ENCODE assay signal across 20 cellular contexts in genomic region chr13:105334211-105334610, GRCh38.
A peak's percentile ranks its signal among the peaks of the same experiment; 100 is the strongest.
DNase-seq lines count a peak whose midpoint lies in the region; ATAC-seq and TF ChIP-seq lines count a peak whose summit lies in the region.
"Had no signal": no experiment of that assay in that cellular context is flagged by ENCODE, and none has a peak within 500 bp of the region (broad histone marks: within the 10 kb centered on the region; RNA-seq: fewer than 3 reads in every experiment).

No MANE protein-coding gene starts in this region.

- H3K4me2 ChIP-seq in PC-9: no peak overlapping the region

- DNase-seq in AG04449 (ENCODE audit: low read depth, low spot score) (peak; percentile 49), PC-9 (no peak), fibroblast of peridontal ligament (ENCODE audit: extremely low read depth) (peak; percentile 83), non-pigmented ciliary epithelial cell (ENCODE audit: low read depth) (peak; percentile 62), inferior parietal cortex (ENCODE audit: extremely low spot score) (no peak), iPS-NIHi11 (ENCODE audit: low spot score) (no peak), GM13977 (ENCODE audit: low spot score) (no peak)
- DNase-seq: activated CD8-positive, alpha-beta T cell treated with anti-CD3 and anti-CD28 coated beads, Interleukin-2, amount 10 ng/mL, durations not matched to agents 7 days and 5 days; adrenal gland; GOT3; hippocampal formation; left ventricle myocardium inferior; NCI-H1436 treated with DMSO at 0.1 percent for 48 hours; NCI-H226; stimulated activated CD4-positive, alpha-beta T cell treated with anti-CD3 and anti-CD28 coated beads, Interleukin-12 subunit alpha, Interleukin-12 subunit beta, amount 100 ng/mL, for 4 hours; T-helper 1 cell; upper lobe of right lung had no signal

- no TSS peak for BruUV-seq in PC-9 (replicated peaks; lab: Mats Ljungman, UMichigan)

- H3K36me3 ChIP-seq in PC-9 (ENCODE audit: low read depth): no peaks in the 10 kb centered on the region
- H3K36me3 ChIP-seq: adrenal gland, left ventricle myocardium inferior, upper lobe of right lung had no signal

- no peak for ATAC-seq in HG02798 (IDR thresholded peaks at IDR 0.05; ENCODE audit: poor library complexity, unreplicated experiment)
- ATAC-seq: activated CD8-positive, alpha-beta T cell treated with anti-CD3 and anti-CD28 coated beads, Interleukin-2, amount 10 ng/mL, durations not matched to agents 7 days and 5 days; Right ventricle myocardium inferior; stimulated activated memory B cell treated with anti-CD40 and anti-IgM and Interleukin-4, amounts not matched to agents 10 μg/mL and 1 μg/mL and 100 μg/mL, for 72 hours; upper lobe of right lung had no signal

- H3K9me3 ChIP-seq in PC-9 (ENCODE audit: insufficient read depth, low read depth): 0 out of 2 replicates have a peak, but pooled peaks cover 7% of the 10 kb centered on the region
- H3K9me3 ChIP-seq: adrenal gland, upper lobe of right lung had no signal

- in situ Hi-C loops in GM13977 (cut with MboI; ENCODE audit: low pct_unique_long_range_greater_than_20kb, low sequenced_read_pairs, unreplicated experiment): no loop called here

- H3K4me3 ChIP-seq in AG04449 (ENCODE audit: low read depth, low read length) (no peak overlapping the region), PC-9 (no peak overlapping the region)
- H3K4me3 ChIP-seq: adrenal gland, left ventricle myocardium inferior, upper lobe of right lung had no signal

- H3F3A ChIP-seq in PC-9 (ENCODE audit: insufficient read depth, low read depth): no peaks in the 10 kb centered on the region

- H3K79me2 ChIP-seq in PC-9 (ENCODE audit: low read depth): no peaks in the 10 kb centered on the region

- CTCF ChIA-PET in AG04449 (lab: Yijun Ruan, JAX): interaction anchor here (1.0 to 1.2 kb wide), 3 partner anchors 10 to 561 kb away, joined by 3 read pairs; no protein-coding TSS in a partner anchor
- CTCF ChIA-PET in PC-9 (lab: Charles Lee): no interaction called here

- POLR2A ChIA-PET in AG04449 (lab: Yijun Ruan, JAX) (interaction anchor here (0.9 kb wide), 1 partner anchor 1174 kb away, joined by 3 read pairs; no protein-coding TSS in a partner anchor), PC-9 (lab: Charles Lee; ENCODE audit: unreplicated experiment) (no interaction called here)

- H3K9me2 ChIP-seq in PC-9 (ENCODE audit: insufficient read depth): no peaks in the 10 kb centered on the region

- H2AFZ ChIP-seq in PC-9: 0 out of 2 replicates have a peak overlapping the region, but pooled peaks have one; percentile 44

- H3K27me3 ChIP-seq in PC-9 (ENCODE audit: insufficient read depth, low read depth): no peaks in the 10 kb centered on the region
- H3K27me3 ChIP-seq: adrenal gland, upper lobe of right lung had no signal

- no peaks in the 10 kb centered on the region for H4K20me1 ChIP-seq in PC-9 (ENCODE audit: insufficient read depth)

- H3K27ac ChIP-seq in PC-9: no peak overlapping the region
- H3K27ac ChIP-seq: adrenal gland, left ventricle myocardium inferior, upper lobe of right lung had no signal

- no peaks in the 10 kb centered on the region for H3K4me1 ChIP-seq in PC-9 (replicated peaks; ENCODE audit: insufficient read depth)
- H3K4me1 ChIP-seq: adrenal gland, upper lobe of right lung had no signal

- intact Hi-C loops in PC-9 (cut with micrococcal nuclease; ENCODE audit: unreplicated experiment): no loop called here

- no peak for TF ChIP-seq CTCF in AG04449 (IDR thresholded peaks at IDR 0.05; ENCODE audit: insufficient read depth, low read length, missing control alignments)
- no peak for TF ChIP-seq CTCF in PC-9 (conservative IDR thresholded peaks at IDR 0.05)
- TF ChIP-seq CTCF in GM13977 (IDR thresholded peaks at IDR 0.05; ENCODE audit: extremely low read depth, insufficient read depth, missing control alignments): no peak

Comparison
In these comparisons a context has a peak if more than half of its experiments do, and no peak if none do; other contexts are left out.
1. DNase-seq: peak in AG04449 (single experiment), fibroblast of peridontal ligament (single experiment) and non-pigmented ciliary epithelial cell (single experiment); none in PC-9 (0 of 2), inferior parietal cortex (single experiment), iPS-NIHi11 (single experiment) and GM13977 (single experiment).